Comparison of ENCODE assay signal across 1 cellular context in genomic region chr7:13197501-13197900, GRCh38.
TF ChIP-seq lines count a peak whose summit lies in the region.

No MANE protein-coding gene starts in this region.

TF ChIP-seq in K562, 482 proteins besides CTCF, POLR2A, EP300 and RAD21:
- TF ChIP-seq ZMIZ1 (IDR thresholded peaks at IDR 0.05; ENCODE audit: low read depth in 2 of 2, low read length in 2 of 2) (no peak), HNRNPH1 (optimal IDR thresholded peaks at IDR 0.05; ENCODE audit: low read depth, low read length) (no peak), IFI16 (CRISPR knock-in tag; IDR thresholded peaks at IDR 0.05) (no peak), ZFPM2 (CRISPR knock-in tag; IDR thresholded peaks at IDR 0.05) (no peak), HDAC2 (IDR thresholded peaks at IDR 0.05) (no peak), XRCC5 (IDR thresholded peaks at IDR 0.05; ENCODE audit: low read depth, low read length) (no peak)
TF ChIP-seq in K562: peak in this region for 0.
